ENCODE assay signal across 14 cellular contexts in genomic region chr1:34982820-34983376, GRCh38. TPM values are rescaled to one million over a fixed set of nuclear protein-coding genes. Genes with fewer than 3 reads are reported as not detected.
DNase-seq lines count a peak whose midpoint lies in the region; ATAC-seq, FAIRE-seq and TF ChIP-seq lines count a peak whose summit lies in the region.
"Had no signal": no experiment of that assay in that cellular context is flagged by ENCODE, and none has a peak within 500 bp of the region (broad histone marks: within the 10 kb centered on the region; RNA-seq: fewer than 3 reads in every experiment).

No MANE protein-coding gene starts in this region.

- H3K9ac ChIP-seq in K562 (ENCODE audit: insufficient read depth in 1 of 2, low read depth in 2 of 2, low read length in 2 of 2): no peak overlapping the region

- no peaks in the 10 kb centered on the region for H3K27me3 ChIP-seq in K562 (ENCODE audit: control insufficient read depth in 2 of 2, insufficient read depth in 2 of 2, low read length in 2 of 2)
- H3K27me3 ChIP-seq: stomach had no signal

- TF ChIP-seq POLR2A in K562 (conservative IDR thresholded peaks at IDR 0.05): no peak

- in situ Hi-C loops in K562 (cut with MboI): no loop called here

- no peaks in the 10 kb centered on the region for H4K20me1 ChIP-seq in K562 (replicated peaks; ENCODE audit: control insufficient read depth, insufficient read depth, low read length)

- POLR2A ChIA-PET in K562 (lab: Yijun Ruan, JAX): interaction anchor here (1.0 to 6.0 kb wide), 4 partner anchors 11 to 49 kb away, joined by 3 to 28 read pairs (median 9); partner anchors contain the start of gene ZMYM6

- peaks cover 14% of the 10 kb centered on the region; the same call in 2 of the 3 replicates for H3K36me3 ChIP-seq in K562 (ENCODE audit: control insufficient read depth, insufficient read depth, low read length)

- TF ChIP-seq RAD21 in K562 (CRISPR knock-in tag; conservative IDR thresholded peaks at IDR 0.05 in 1 of 2, IDR thresholded peaks at IDR 0.05 in 1 of 2): no peak

- H3K4me3 ChIP-seq in K562: no peak overlapping the region

- H3K4me1 ChIP-seq in K562 (replicated peaks in 1 of 2; ENCODE audit: control insufficient read depth in 2 of 2, insufficient read depth in 2 of 2, low read length in 2 of 2): peaks cover 6 to 13% of the 10 kb centered on the region in 2 experiments

- H3K4me3 Mint-ChIP-seq in activated naive CD8-positive, alpha-beta T cell: peak overlapping the region; percentile 59
- no peak overlapping the region for H3K4me3 Mint-ChIP-seq in activated naive CD8-positive, alpha-beta T cell treated with anti-CD3 and anti-CD28 coated beads, Interleukin-2, amount 50 U/mL, for 24 hours
- peak overlapping the region; percentile 25 to 59 for H3K4me3 Mint-ChIP-seq in stimulated activated naive B cell treated with anti-CD40 and anti-IgM and Interleukin-4, amounts not matched to agents 10 μg/mL and 1 μg/mL and 100 μg/mL, for 72 hours

- peaks cover 3% of the 10 kb centered on the region for H3K36me3 Mint-ChIP-seq in activated naive CD8-positive, alpha-beta T cell
- H3K36me3 Mint-ChIP-seq in activated naive CD8-positive, alpha-beta T cell treated with anti-CD3 and anti-CD28 coated beads, Interleukin-2, amount 50 U/mL, for 24 hours (ENCODE audit: low read depth): peaks cover 15% of the 10 kb centered on the region
- peaks cover 5 to 23% of the 10 kb centered on the region in 2 donors for H3K36me3 Mint-ChIP-seq in stimulated activated naive B cell treated with anti-CD40 and anti-IgM and Interleukin-4, amounts not matched to agents 10 μg/mL and 1 μg/mL and 100 μg/mL, for 72 hours

- CTCF ChIA-PET in K562 (lab: Yijun Ruan, JAX; ENCODE audit: low intra/inter-chr PET ratio): no interaction called here

- no peaks in the 10 kb centered on the region for H3K9me3 ChIP-seq in K562 (replicated peaks; ENCODE audit: control insufficient read depth, insufficient read depth, low read depth, low read length)
- H3K9me3 ChIP-seq: stomach had no signal

- H3K9me3 Mint-ChIP-seq in activated naive CD8-positive, alpha-beta T cell (ENCODE audit: low read depth): no peaks in the 10 kb centered on the region
- H3K9me3 Mint-ChIP-seq in activated naive CD8-positive, alpha-beta T cell treated with anti-CD3 and anti-CD28 coated beads, Interleukin-2, amount 50 U/mL, for 24 hours: no peaks in the 10 kb centered on the region
- no peaks in the 10 kb centered on the region for H3K9me3 Mint-ChIP-seq in stimulated activated naive B cell treated with anti-CD40 and anti-IgM and Interleukin-4, amounts not matched to agents 10 μg/mL and 1 μg/mL and 100 μg/mL, for 72 hours

- ATAC-seq in activated naive CD8-positive, alpha-beta T cell treated with anti-CD3 and anti-CD28 coated beads, Interleukin-2, amount 50 U/mL, for 24 hours: no peak
- ATAC-seq in K562: no peak
- ATAC-seq in stimulated activated naive B cell treated with anti-CD40 and anti-IgM and Interleukin-4, amounts not matched to agents 10 μg/mL and 1 μg/mL and 100 μg/mL, for 72 hours (replicated peaks): peak; percentile 36 to 40
- ATAC-seq in left ventricle myocardium superior: no peak

- no peaks in the 10 kb centered on the region for H3K27me3 Mint-ChIP-seq in activated naive CD8-positive, alpha-beta T cell
- no peaks in the 10 kb centered on the region for H3K27me3 Mint-ChIP-seq in activated naive CD8-positive, alpha-beta T cell treated with anti-CD3 and anti-CD28 coated beads, Interleukin-2, amount 50 U/mL, for 24 hours
- H3K27me3 Mint-ChIP-seq in stimulated activated naive B cell treated with anti-CD40 and anti-IgM and Interleukin-4, amounts not matched to agents 10 μg/mL and 1 μg/mL and 100 μg/mL, for 72 hours: no peaks in the 10 kb centered on the region

- intact Hi-C loops in K562 (cut with micrococcal nuclease) (no loop called here), left ventricle myocardium superior (cut with micrococcal nuclease) (no loop called here)

- no TSS peak for BruUV-seq in K562 (replicated peaks; lab: Mats Ljungman, UMichigan)

- no peak for TF ChIP-seq CTCF in K562 (IDR thresholded peaks at IDR 0.05 in 2 of 3, conservative IDR thresholded peaks at IDR 0.05 in 1 of 3; ENCODE audit: insufficient read depth in 2 of 3, low read depth in 1 of 3, low read length in 3 of 3)

- no peak overlapping the region for H3K27ac ChIP-seq in K562 (ENCODE audit: extremely low read depth, low read depth, low read length)
- H3K27ac ChIP-seq: C4-2B had no signal

- peaks cover 51% of the 10 kb centered on the region for H3K4me1 Mint-ChIP-seq in activated naive CD8-positive, alpha-beta T cell (ENCODE audit: low read depth)
- peaks cover 53% of the 10 kb centered on the region for H3K4me1 Mint-ChIP-seq in activated naive CD8-positive, alpha-beta T cell treated with anti-CD3 and anti-CD28 coated beads, Interleukin-2, amount 50 U/mL, for 24 hours
- peaks cover 33 to 56% of the 10 kb centered on the region in 2 donors for H3K4me1 Mint-ChIP-seq in stimulated activated naive B cell treated with anti-CD40 and anti-IgM and Interleukin-4, amounts not matched to agents 10 μg/mL and 1 μg/mL and 100 μg/mL, for 72 hours

- H3K27ac Mint-ChIP-seq in activated naive CD8-positive, alpha-beta T cell: peak overlapping the region; percentile 81
- H3K27ac Mint-ChIP-seq in activated naive CD8-positive, alpha-beta T cell treated with anti-CD3 and anti-CD28 coated beads, Interleukin-2, amount 50 U/mL, for 24 hours: no peak overlapping the region
- peak overlapping the region; percentile 62 for H3K27ac Mint-ChIP-seq in stimulated activated naive B cell treated with anti-CD40 and anti-IgM and Interleukin-4, amounts not matched to agents 10 μg/mL and 1 μg/mL and 100 μg/mL, for 72 hours

- no peak overlapping the region for H2AFZ ChIP-seq in K562 (ENCODE audit: low read depth, low read length)

- 84% methylated on average over 5 of the region's 5 CpGs for WGBS in K562 (ENCODE audit: insufficient coverage, low coverage, missing lambda C conversion rate)

- peaks cover 3% of the 10 kb centered on the region for H3K9me1 ChIP-seq in K562 (ENCODE audit: control insufficient read depth, insufficient read depth, low read length)

- no peak overlapping the region for H3K4me2 ChIP-seq in K562 (ENCODE audit: insufficient read depth, low read length)

- FAIRE-seq in K562 (lab: Jason Lieb, UNC): no peak

- TF ChIP-seq EP300 in K562 (IDR thresholded peaks at IDR 0.05; ENCODE audit: low read length): no peak

- DNase-seq in activated naive CD8-positive, alpha-beta T cell treated with anti-CD3 and anti-CD28 coated beads, Interleukin-2, amount 50 U/mL, for 24 hours: no peak
- peak; percentile 44 to 50 for DNase-seq in NCI-H187 (lab: John Stamatoyannopoulos, UW)
- no peak for DNase-seq in K562 (ENCODE audit: extremely low read depth in 1 of 4, low spot score in 3 of 4)
- DNase-seq in stimulated activated naive B cell treated with anti-CD40 and anti-IgM and Interleukin-4, amounts not matched to agents 10 μg/mL and 1 μg/mL and 100 μg/mL, for 72 hours: no peak
- no peak for DNase-seq in inferior parietal cortex (ENCODE audit: extremely low spot score)
- no peak for DNase-seq in DMS53 treated with DMSO at 0.1 percent for 48 hours (lab: John Stamatoyannopoulos, UW; ENCODE audit: unreplicated experiment)
- DNase-seq in left ventricle myocardium superior: no peak
- DNase-seq: activated CD4-positive, alpha-beta T cell treated with anti-CD3 and anti-CD28 coated beads for 48 hours; effector CD8-positive, alpha-beta T cell; NCI-H1105 treated with DMSO at 0.1 percent for 48 hours; stimulated activated CD4-positive, alpha-beta T cell treated with anti-CD3 and anti-CD28 coated beads, Interleukin-1b, Interleukin-23, amount 100 ng/mL, for 48 hours; stomach had no signal

- H3K79me2 ChIP-seq in K562 (ENCODE audit: control insufficient read depth, insufficient read depth, low read length): peaks cover 12% of the 10 kb centered on the region; the same call in 2 of the 3 replicates

RNA-seq across cellular contexts. Expression of gene TMEM35B, which starts 2.2 kb away (rescaled TPM):
- total RNA-seq in K562 (2011; cell fraction: chromatin; rRNA removed; ENCODE audit: low replicate concordance): 9.8 and 19.4 TPM in 2 replicates
- 37.8 and 41.2 TPM in 2 replicates for total RNA-seq in K562 (2011; cell fraction: nucleolus; rRNA removed)
- 37.2 and 43.2 TPM in 2 replicates for total RNA-seq in K562 (2011; cell fraction: nucleoplasm; rRNA removed)
- total RNA-seq in K562 (2014; rRNA removed) (11.4 and 13.1 TPM in 2 replicates), K562 (2014; rRNA removed; fragmentation: Illumina TruSeq; extraction: Trizol) (18.9 and 19.8 TPM in 2 replicates), K562 (2015; rRNA removed; fragmentation: Illumina TruSeq; extraction: Trizol) (11.4 and 11.7 TPM in 2 replicates), K562 (2021) (15.6 and 17.3 TPM in 2 replicates), left ventricle myocardium superior (7.8 TPM)
- polyA plus RNA-seq in K562 (2011; rRNA removed) (42.7 and 43.5 TPM in 2 replicates), K562 (2014; fragmentation: Illumina TruSeq; extraction: Trizol) (18.5 and 21.4 TPM in 2 replicates), K562 (2014; fragmentation: Nextera tagmentation; extraction: Ambion mirVana) (100 to 1,000 TPM; 123 to 142 TPM), K562 (2014; rRNA removed) (21.6 and 21.8 TPM in 2 replicates)
- polyA plus RNA-seq in K562 (2011; cell fraction: cytosol; rRNA removed): 30.7 and 36.1 TPM in 2 replicates
- 15.2 and 18.2 TPM in 2 replicates for polyA plus RNA-seq in K562 (2011; cell fraction: nucleus; rRNA removed)
- 31.1 and 33.9 TPM in 2 replicates for polyA plus RNA-seq in K562 (2012)
- 15.9 and 16.5 TPM in 2 replicates for polyA minus RNA-seq in K562 (2011; rRNA and poly(A)+ RNA removed)
- 3.9 and 13.7 TPM in 2 replicates for polyA minus RNA-seq in K562 (2011; cell fraction: cytosol; rRNA and poly(A)+ RNA removed)
- polyA minus RNA-seq in K562 (2011; cell fraction: nucleus; rRNA and poly(A)+ RNA removed): 3.7 and 4.2 TPM in 2 replicates

RNA-seq across cellular contexts. Expression of gene ZMYM6, which starts 48.8 kb away (rescaled TPM):
- total RNA-seq in K562 (2011; cell fraction: chromatin; rRNA removed; ENCODE audit: low replicate concordance): 68.5 and 124 TPM in 2 replicates
- total RNA-seq in K562 (2011; cell fraction: nucleolus; rRNA removed): 42.4 and 49.6 TPM in 2 replicates
- 65.0 and 87.1 TPM in 2 replicates for total RNA-seq in K562 (2011; cell fraction: nucleoplasm; rRNA removed)
- 8.9 and 9.0 TPM in 2 replicates for total RNA-seq in K562 (2014; rRNA removed)
- total RNA-seq in K562 (2014; rRNA removed; fragmentation: Illumina TruSeq; extraction: Trizol): 19.7 and 20.8 TPM in 2 replicates
- total RNA-seq in K562 (2015; rRNA removed; fragmentation: Illumina TruSeq; extraction: Trizol): 15.8 and 18.7 TPM in 2 replicates
- 19.3 and 21.4 TPM in 2 replicates for total RNA-seq in K562 (2021)
- 19.6 and 22.6 TPM in 2 replicates for polyA plus RNA-seq in K562 (2011; rRNA removed)
- 6.0 and 11.4 TPM in 2 replicates for polyA plus RNA-seq in K562 (2011; cell fraction: cytosol; rRNA removed)
- polyA plus RNA-seq in K562 (2011; cell fraction: nucleus; rRNA removed): 48.1 and 49.8 TPM in 2 replicates
- polyA plus RNA-seq in K562 (2012): 13.0 and 15.5 TPM in 2 replicates
- 16.6 and 21.6 TPM in 2 replicates for polyA plus RNA-seq in K562 (2014; fragmentation: Illumina TruSeq; extraction: Trizol)
- polyA plus RNA-seq in K562 (2014; fragmentation: Nextera tagmentation; extraction: Ambion mirVana): 10 to 100 TPM; 14.6 to 21.9 TPM
- 15.8 TPM in 2 replicates for polyA plus RNA-seq in K562 (2014; rRNA removed)
- 20.9 and 33.6 TPM in 2 replicates for polyA minus RNA-seq in K562 (2011; rRNA and poly(A)+ RNA removed)
- 8.9 and 29.3 TPM in 2 replicates for polyA minus RNA-seq in K562 (2011; cell fraction: cytosol; rRNA and poly(A)+ RNA removed)
- polyA minus RNA-seq in K562 (2011; cell fraction: nucleus; rRNA and poly(A)+ RNA removed): 33.1 and 54.0 TPM in 2 replicates
- 11.1 TPM for total RNA-seq in left ventricle myocardium superior

RNA-seq across cellular contexts. Expression of gene DLGAP3, which starts 53.4 kb away (rescaled TPM):
- total RNA-seq in K562 (2011; cell fraction: chromatin; rRNA removed; ENCODE audit: low replicate concordance): 0.30 TPM in 1 of 2 replicates, not detected in the other
- total RNA-seq in K562 (2011; cell fraction: nucleolus; rRNA removed): 0.17 TPM in 1 of 2 replicates, not detected in the other
- not detected in 2 replicates for total RNA-seq in K562 (2011; cell fraction: nucleoplasm; rRNA removed)
- total RNA-seq in K562 (2014; rRNA removed) (not detected in 2 replicates), K562 (2014; rRNA removed; fragmentation: Illumina TruSeq; extraction: Trizol) (not detected in 2 replicates), K562 (2015; rRNA removed; fragmentation: Illumina TruSeq; extraction: Trizol) (not detected in 2 replicates), K562 (2021) (0.07 and 0.18 TPM in 2 replicates), left ventricle myocardium superior (0.10 TPM)
- polyA plus RNA-seq in K562 (2011; rRNA removed) (0.01 and 0.03 TPM in 2 replicates), K562 (2014; fragmentation: Illumina TruSeq; extraction: Trizol) (0.04 TPM in 1 of 2 replicates, not detected in the other), K562 (2014; fragmentation: Nextera tagmentation; extraction: Ambion mirVana) (not detected), K562 (2014; rRNA removed) (0.01 and 0.16 TPM in 2 replicates)
- 0.01 and 0.15 TPM in 2 replicates for polyA plus RNA-seq in K562 (2011; cell fraction: cytosol; rRNA removed)
- polyA plus RNA-seq in K562 (2011; cell fraction: nucleus; rRNA removed): 0.03 and 0.26 TPM in 2 replicates
- 0.03 and 0.05 TPM in 2 replicates for polyA plus RNA-seq in K562 (2012)
- polyA minus RNA-seq in K562 (2011; rRNA and poly(A)+ RNA removed): not detected in 2 replicates
- not detected in 2 replicates for polyA minus RNA-seq in K562 (2011; cell fraction: cytosol; rRNA and poly(A)+ RNA removed)
- polyA minus RNA-seq in K562 (2011; cell fraction: nucleus; rRNA and poly(A)+ RNA removed): 0.13 TPM in 1 of 2 replicates, not detected in the other

Comparison
In these comparisons a context has a peak if more than half of its experiments do, and no peak if none do; other contexts are left out.
1. ATAC-seq: peak in stimulated activated naive B cell treated with anti-CD40 and anti-IgM and Interleukin-4, amounts not matched to agents 10 μg/mL and 1 μg/mL and 100 μg/mL, for 72 hours (2 of 2); none in activated naive CD8-positive, alpha-beta T cell treated with anti-CD3 and anti-CD28 coated beads, Interleukin-2, amount 50 U/mL, for 24 hours (single experiment), K562 (single experiment) and left ventricle myocardium superior (single experiment).
2. DNase-seq: peak in NCI-H187 (2 of 2); none in activated naive CD8-positive, alpha-beta T cell treated with anti-CD3 and anti-CD28 coated beads, Interleukin-2, amount 50 U/mL, for 24 hours (single experiment), K562 (0 of 4), stimulated activated naive B cell treated with anti-CD40 and anti-IgM and Interleukin-4, amounts not matched to agents 10 μg/mL and 1 μg/mL and 100 μg/mL, for 72 hours (single experiment), inferior parietal cortex (single experiment), DMS53 treated with DMSO at 0.1 percent for 48 hours (single experiment) and left ventricle myocardium superior (single experiment).